1 cellular context compared by ENCODE assay signal in the genomic region with DNA sequence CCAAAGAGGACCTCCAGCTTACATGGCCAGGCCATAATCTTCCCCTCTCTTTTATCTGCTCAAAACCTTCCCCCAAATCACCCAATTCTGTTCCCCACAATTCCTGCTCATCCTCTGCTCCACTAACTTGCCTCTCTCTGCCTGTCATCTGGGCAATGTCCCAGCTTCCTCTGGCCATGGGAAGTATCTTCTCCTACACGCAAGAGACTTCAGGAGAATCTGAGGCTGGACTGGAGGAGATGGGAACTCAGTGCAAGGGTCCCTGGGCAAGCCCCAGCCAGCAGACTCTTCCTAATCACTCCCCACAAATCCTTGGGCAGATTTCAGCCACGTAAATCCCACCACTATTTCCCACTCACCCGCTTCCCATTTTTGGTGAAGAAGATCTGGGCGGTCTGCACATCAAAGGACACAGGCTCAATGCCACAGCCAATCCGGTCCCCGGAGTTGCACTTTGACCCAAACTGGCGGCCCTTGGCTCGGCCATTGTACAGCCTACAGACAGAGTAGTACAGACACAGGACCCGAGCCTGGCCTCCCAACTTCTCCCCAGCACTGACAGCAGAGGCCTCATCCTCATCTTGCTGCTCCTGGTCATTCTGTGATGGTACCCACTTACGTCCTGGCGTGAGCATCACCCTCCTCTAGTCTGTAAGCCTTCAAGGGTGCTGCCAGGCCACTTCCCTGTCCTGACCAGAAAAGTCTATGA.
TF ChIP-seq lines count a peak whose summit lies in the region.

No MANE protein-coding gene starts in this region.

TF ChIP-seq in HepG2, 621 proteins besides CTCF, POLR2A, EP300 and RAD21 (continued from another document):
- TF ChIP-seq ZBTB26 (CRISPR knock-in tag; IDR thresholded peaks at IDR 0.05; ENCODE audit: borderline replicate concordance) (no peak), PBX3 (CRISPR knock-in tag; IDR thresholded peaks at IDR 0.05; ENCODE audit: borderline replicate concordance) (no peak), ATF7 (IDR thresholded peaks at IDR 0.05) (no peak), ATF7 (CRISPR knock-in tag; IDR thresholded peaks at IDR 0.05) (no peak), ZNF547 (CRISPR knock-in tag; IDR thresholded peaks at IDR 0.05) (no peak)
- TF ChIP-seq, protein P1, sequence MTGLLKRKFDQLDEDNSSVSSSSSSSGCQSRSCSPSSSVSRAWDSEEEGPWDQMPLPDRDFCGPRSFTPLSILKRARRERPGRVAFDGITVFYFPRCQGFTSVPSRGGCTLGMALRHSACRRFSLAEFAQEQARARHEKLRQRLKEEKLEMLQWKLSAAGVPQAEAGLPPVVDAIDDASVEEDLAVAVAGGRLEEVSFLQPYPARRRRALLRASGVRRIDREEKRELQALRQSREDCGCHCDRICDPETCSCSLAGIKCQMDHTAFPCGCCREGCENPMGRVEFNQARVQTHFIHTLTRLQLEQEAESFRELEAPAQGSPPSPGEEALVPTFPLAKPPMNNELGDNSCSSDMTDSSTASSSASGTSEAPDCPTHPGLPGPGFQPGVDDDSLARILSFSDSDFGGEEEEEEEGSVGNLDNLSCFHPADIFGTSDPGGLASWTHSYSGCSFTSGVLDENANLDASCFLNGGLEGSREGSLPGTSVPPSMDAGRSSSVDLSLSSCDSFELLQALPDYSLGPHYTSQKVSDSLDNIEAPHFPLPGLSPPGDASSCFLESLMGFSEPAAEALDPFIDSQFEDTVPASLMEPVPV (CRISPR knock-in tag; IDR thresholded peaks at IDR 0.05), result no peak
